In the genomic region with DNA sequence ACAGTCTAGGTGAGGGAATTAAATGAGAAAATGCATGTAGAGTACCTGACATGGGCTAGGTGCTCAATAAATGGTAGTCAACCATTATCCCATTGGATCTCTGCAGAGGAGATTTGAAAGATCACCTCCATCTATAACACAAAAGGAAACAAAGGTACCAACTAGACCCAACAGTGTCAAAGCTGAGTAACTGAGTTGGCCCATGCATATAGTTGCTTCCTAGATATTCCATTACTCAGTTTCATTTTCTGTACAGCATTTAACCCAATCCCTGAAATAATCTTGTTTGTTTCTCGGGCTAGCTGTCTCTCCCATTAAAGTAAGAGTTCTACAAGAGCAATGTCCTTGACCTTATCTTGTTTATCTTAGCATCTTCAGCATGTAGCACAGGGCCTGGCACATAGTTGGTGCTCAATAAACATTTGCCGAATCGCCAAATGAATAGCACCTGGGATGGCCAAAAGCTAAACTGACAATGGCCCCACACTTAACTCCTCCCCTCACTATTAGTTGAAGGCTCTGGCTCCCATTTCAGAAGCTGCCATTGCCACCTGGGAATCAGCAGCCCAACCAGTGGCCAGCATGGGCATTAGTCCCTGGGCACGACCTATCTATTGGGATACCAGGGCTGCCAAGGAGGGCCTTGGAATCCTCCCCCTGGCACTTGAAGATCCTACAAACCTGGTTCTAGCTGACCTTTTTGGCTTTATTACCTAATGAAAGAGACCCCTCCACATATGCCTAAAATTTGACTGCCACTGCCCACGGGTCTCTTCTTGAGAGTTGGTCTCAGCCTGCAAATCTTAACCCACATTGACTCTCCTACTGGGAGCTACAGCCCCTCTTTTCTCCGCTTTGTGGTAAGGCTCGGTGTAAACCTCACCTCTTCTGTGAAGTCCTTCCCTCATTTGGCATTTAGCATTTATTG, we compare ENCODE assay signal across 9 cellular contexts. TPM values are rescaled to one million over a fixed set of nuclear protein-coding genes. Genes with fewer than 3 reads are reported as not detected.
A peak's percentile ranks its signal among the peaks of the same experiment; 100 is the strongest.
DNase-seq lines count a peak whose midpoint lies in the region; ATAC-seq, FAIRE-seq and TF ChIP-seq lines count a peak whose summit lies in the region.
"Had no signal": no experiment of that assay in that cellular context is flagged by ENCODE, and none has a peak within 500 bp of the region (broad histone marks: within the 10 kb centered on the region; RNA-seq: fewer than 3 reads in every experiment).

No MANE protein-coding gene starts in this region.

- H2AFZ ChIP-seq in astrocyte (ENCODE audit: low read depth, low read length) = no peak overlapping the region

- H3K4me3 ChIP-seq in astrocyte (ENCODE audit: insufficient read depth, low read depth, low read length) (no peak overlapping the region), tibial artery (no peak overlapping the region)

- no peak for FAIRE-seq in astrocyte (lab: Jason Lieb, UNC)

- H3K4me1 ChIP-seq in astrocyte (ENCODE audit: insufficient read depth, low read length) (peaks cover 41% of the 10 kb centered on the region), tibial artery (peaks cover 3 to 88% (median 66%) of the 10 kb centered on the region in 4 donors)

- H3K27ac Mint-ChIP-seq in activated T-cell treated with anti-CD3 and anti-CD28 coated beads, Interleukin-2, amount 50 U/mL, for 24 hours = peak overlapping the region; percentile 89
- H3K27ac Mint-ChIP-seq in astrocyte (ENCODE audit: unreplicated experiment) (peak overlapping the region; percentile 99), mesothelial cell of epicardium (peak overlapping the region; percentile 83)

- intact Hi-C loops in tibial artery (cut with DNase I; ENCODE audit: low total_unique reads) = no loop called here

- H3K4me2 ChIP-seq in astrocyte (ENCODE audit: low read length) = peak overlapping the region; percentile 49

- TF ChIP-seq CTCF in astrocyte (IDR thresholded peaks at IDR 0.05; ENCODE audit: insufficient read depth, low read depth, low read length) = no peak
- TF ChIP-seq CTCF in mesothelial cell of epicardium (IDR thresholded peaks at IDR 0.05; ENCODE audit: unreplicated experiment) = no peak
- no peak for TF ChIP-seq CTCF in tibial artery (IDR thresholded peaks at IDR 0.05)
- no peak for TF ChIP-seq CTCF in omental fat pad (IDR thresholded peaks at IDR 0.05)

- H3K27ac ChIP-seq in astrocyte (ENCODE audit: low read depth, low read length) (peak overlapping the region; percentile 88), tibial artery (peak overlapping the region; percentile 72 to 87)

- H3K27me3 ChIP-seq in astrocyte (ENCODE audit: insufficient read depth, low read length) (no peaks in the 10 kb centered on the region), tibial artery (no peaks in the 10 kb centered on the region)

- no peak overlapping the region for H3K4me3 Mint-ChIP-seq in activated T-cell treated with anti-CD3 and anti-CD28 coated beads, Interleukin-2, amount 50 U/mL, for 24 hours
- H3K4me3 Mint-ChIP-seq in activated T-cell treated with anti-CD3 and anti-CD28 coated beads, Interleukin-2, amount 50 U/mL, for 4 hours = no peak overlapping the region
- H3K4me3 Mint-ChIP-seq in astrocyte (ENCODE audit: unreplicated experiment) = no peak overlapping the region
- H3K4me3 Mint-ChIP-seq in mesothelial cell of epicardium = no peak overlapping the region

- ATAC-seq in activated T-cell treated with anti-CD3 and anti-CD28 coated beads, Interleukin-2, amount 50 U/mL, for 4 hours = no peak
- ATAC-seq in HG03342 (IDR thresholded peaks at IDR 0.05; ENCODE audit: unreplicated experiment) = no peak
- no peak for ATAC-seq in omental fat pad (ENCODE audit: low FRiP score)

- H4K20me1 ChIP-seq in astrocyte (ENCODE audit: insufficient read depth, low read length) = peaks cover 4% of the 10 kb centered on the region

- H3K9me3 ChIP-seq in astrocyte (ENCODE audit: insufficient read depth, low read depth, low read length) = no peaks in the 10 kb centered on the region
- no peaks in the 10 kb centered on the region for H3K9me3 ChIP-seq in tibial artery

- peaks cover 93% of the 10 kb centered on the region for H3K79me2 ChIP-seq in astrocyte (ENCODE audit: insufficient read depth, low read length)

- no peaks in the 10 kb centered on the region for H3K27me3 Mint-ChIP-seq in activated T-cell treated with anti-CD3 and anti-CD28 coated beads, Interleukin-2, amount 50 U/mL, for 24 hours
- H3K27me3 Mint-ChIP-seq in activated T-cell treated with anti-CD3 and anti-CD28 coated beads, Interleukin-2, amount 50 U/mL, for 4 hours (ENCODE audit: low read depth) = no peaks in the 10 kb centered on the region
- H3K27me3 Mint-ChIP-seq in astrocyte (ENCODE audit: low read depth, unreplicated experiment) (no peaks in the 10 kb centered on the region), mesothelial cell of epicardium (ENCODE audit: low read depth) (no peaks in the 10 kb centered on the region)

- H3K36me3 ChIP-seq in astrocyte (ENCODE audit: insufficient read depth, low read length) = peaks cover 4% of the 10 kb centered on the region
- H3K36me3 ChIP-seq in tibial artery = peaks cover 0 to 4% (median 0%) of the 10 kb centered on the region in 3 donors

- peaks cover 100% of the 10 kb centered on the region for H3K36me3 Mint-ChIP-seq in activated T-cell treated with anti-CD3 and anti-CD28 coated beads, Interleukin-2, amount 50 U/mL, for 24 hours (ENCODE audit: low read depth)
- peaks cover 37% of the 10 kb centered on the region for H3K36me3 Mint-ChIP-seq in activated T-cell treated with anti-CD3 and anti-CD28 coated beads, Interleukin-2, amount 50 U/mL, for 4 hours (ENCODE audit: insufficient read depth)
- H3K36me3 Mint-ChIP-seq in astrocyte (ENCODE audit: low read depth, unreplicated experiment) = peaks cover 29% of the 10 kb centered on the region
- H3K36me3 Mint-ChIP-seq in mesothelial cell of epicardium = peaks cover 17% of the 10 kb centered on the region

- DNase-seq in activated T-cell treated with anti-CD3 and anti-CD28 coated beads, Interleukin-2, amount 50 U/mL, for 24 hours = no peak
- DNase-seq in activated T-cell treated with anti-CD3 and anti-CD28 coated beads, Interleukin-2, amount 50 U/mL, for 4 hours = no peak
- no peak for DNase-seq in astrocyte (ENCODE audit: low read depth)
- no peak for DNase-seq in mesothelial cell of epicardium (ENCODE audit: low spot score in 2 of 2, unreplicated experiment in 2 of 2)
- no peak for DNase-seq in tibial artery
- DNase-seq in NCI-H1930 (lab: John Stamatoyannopoulos, UW) = no peak
- DNase-seq in omental fat pad (ENCODE audit: low spot score) = no peak
- DNase-seq: activated effector memory CD4-positive, alpha-beta T cell treated with anti-CD3 and anti-CD28 coated beads, Interleukin-2, amount 50 U/mL, for 16 hours had no signal

- H3K9ac ChIP-seq in astrocyte (ENCODE audit: low read length) = peak overlapping the region; percentile 59

- H3K4me1 Mint-ChIP-seq in activated T-cell treated with anti-CD3 and anti-CD28 coated beads, Interleukin-2, amount 50 U/mL, for 24 hours (ENCODE audit: low read depth) = peaks cover 70% of the 10 kb centered on the region
- H3K4me1 Mint-ChIP-seq in activated T-cell treated with anti-CD3 and anti-CD28 coated beads, Interleukin-2, amount 50 U/mL, for 4 hours (ENCODE audit: low read depth) = peaks cover 55% of the 10 kb centered on the region
- H3K4me1 Mint-ChIP-seq in astrocyte (ENCODE audit: low read depth, unreplicated experiment) (peaks cover 60% of the 10 kb centered on the region), mesothelial cell of epicardium (peaks cover 16% of the 10 kb centered on the region)

- no peaks in the 10 kb centered on the region for H3K9me3 Mint-ChIP-seq in activated T-cell treated with anti-CD3 and anti-CD28 coated beads, Interleukin-2, amount 50 U/mL, for 24 hours
- H3K9me3 Mint-ChIP-seq in activated T-cell treated with anti-CD3 and anti-CD28 coated beads, Interleukin-2, amount 50 U/mL, for 4 hours = no peaks in the 10 kb centered on the region
- peaks cover 3% of the 10 kb centered on the region for H3K9me3 Mint-ChIP-seq in astrocyte (ENCODE audit: unreplicated experiment)
- H3K9me3 Mint-ChIP-seq in mesothelial cell of epicardium = peaks cover 4% of the 10 kb centered on the region

RNA-seq across cellular contexts. Expression of a gene that starts 22.6 kb away (rescaled TPM):
- total RNA-seq in activated T-cell treated with anti-CD3 and anti-CD28 coated beads, Interleukin-2, amount 50 U/mL, for 4 hours = 100 to 1,000 TPM; 237 to 274 (median 248) TPM
- total RNA-seq in astrocyte (103 and 149 TPM in 2 replicates), mesothelial cell of epicardium (63.2 to 66.6 TPM (median 64.8 TPM) in 3 replicates), omental fat pad (100 to 1,000 TPM in 2 of 4 donors, 10 to 100 TPM in 2; 65.0 to 140 (median 112) TPM)

RNA-seq across cellular contexts. Expression of a gene that starts 39.0 kb away (rescaled TPM):
- total RNA-seq in activated T-cell treated with anti-CD3 and anti-CD28 coated beads, Interleukin-2, amount 50 U/mL, for 4 hours = 1 to 10 TPM; 8.0 to 9.9 (median 9.3) TPM
- total RNA-seq in astrocyte (31.7 and 41.6 TPM in 2 replicates), mesothelial cell of epicardium (36.6 to 39.0 TPM (median 37.5 TPM) in 3 replicates), omental fat pad (1 to 10 TPM in 2 of 4 donors, under 1 TPM in 2; 0.82 to 4.8 (median 0.97) TPM)
